31 cellular contexts compared by ENCODE assay signal in the genomic region with DNA sequence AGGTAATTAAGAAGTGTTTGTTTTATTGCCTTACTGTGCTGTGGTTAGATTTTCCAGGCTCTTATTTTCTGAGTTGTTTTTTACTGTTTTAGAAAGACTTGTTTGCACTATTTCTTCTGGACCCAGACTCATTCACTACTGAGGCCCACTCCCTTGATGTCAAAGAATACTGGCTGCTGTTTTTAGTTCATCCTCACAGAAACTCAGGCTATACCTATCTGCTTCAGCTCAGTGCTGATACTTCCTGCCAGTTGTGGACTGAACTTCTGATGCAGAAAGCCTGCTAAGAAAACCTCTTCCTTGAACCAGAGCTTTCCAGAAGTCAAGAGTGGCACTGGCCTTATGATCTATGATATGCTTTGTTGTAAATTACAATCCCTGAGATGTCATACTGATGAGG. TPM values are rescaled to one million over a fixed set of nuclear protein-coding genes. Genes with fewer than 3 reads are reported as not detected.
DNase-seq lines count a peak whose midpoint lies in the region; ATAC-seq and TF ChIP-seq lines count a peak whose summit lies in the region.
"Had no signal": no experiment of that assay in that cellular context is flagged by ENCODE, and none has a peak within 500 bp of the region (broad histone marks: within the 10 kb centered on the region; RNA-seq: fewer than 3 reads in every experiment).

No MANE protein-coding gene starts in this region.

- H3K27ac ChIP-seq in CD8-positive, alpha-beta T cell (ENCODE audit: low read depth, low read length) = no peak overlapping the region
- H3K27ac ChIP-seq: sigmoid colon, SJSA1 had no signal

- H3K36me3 Mint-ChIP-seq in activated CD4-positive, alpha-beta T cell treated with anti-CD3 and anti-CD28 coated beads, Interleukin-2, amount 10 ng/mL, durations not matched to agents 7 days and 5 days (ENCODE audit: low read depth) = peaks cover 6% of the 10 kb centered on the region
- peaks cover 39% of the 10 kb centered on the region for H3K36me3 Mint-ChIP-seq in CD8-positive, alpha-beta T cell
- H3K36me3 Mint-ChIP-seq in activated CD4-positive, alpha-beta memory T cell treated with anti-CD3 and anti-CD28 coated beads for 36 hours = no peaks in the 10 kb centered on the region
- H3K36me3 Mint-ChIP-seq: CD14-positive monocyte had no signal

- no peak for TF ChIP-seq CTCF in CD8-positive, alpha-beta T cell (IDR thresholded peaks at IDR 0.05)
- no peak for TF ChIP-seq CTCF in mucosa of descending colon (IDR thresholded peaks at IDR 0.05)

- peaks cover 30% of the 10 kb centered on the region for H3K4me1 ChIP-seq in CD8-positive, alpha-beta T cell (ENCODE audit: insufficient read depth, low read length)
- H3K4me1 ChIP-seq in mucosa of descending colon (ENCODE audit: low read depth) = peaks cover 2% of the 10 kb centered on the region
- H3K4me1 ChIP-seq: SJSA1 had no signal

- no peaks in the 10 kb centered on the region for H3K27me3 Mint-ChIP-seq in activated CD4-positive, alpha-beta T cell treated with anti-CD3 and anti-CD28 coated beads, Interleukin-2, amount 10 ng/mL, durations not matched to agents 7 days and 5 days
- no peaks in the 10 kb centered on the region for H3K27me3 Mint-ChIP-seq in CD8-positive, alpha-beta T cell (ENCODE audit: low read depth)
- H3K27me3 Mint-ChIP-seq in activated CD4-positive, alpha-beta memory T cell treated with anti-CD3 and anti-CD28 coated beads for 36 hours = no peaks in the 10 kb centered on the region

- no peak overlapping the region for H3K4me3 ChIP-seq in CD8-positive, alpha-beta T cell (ENCODE audit: low read depth, low read length)
- no peak overlapping the region for H3K4me3 ChIP-seq in mucosa of descending colon
- H3K4me3 ChIP-seq: MG63, sigmoid colon, SJSA1 had no signal

- intact Hi-C loops in CD8-positive, alpha-beta T cell (cut with DNase I, micrococcal nuclease) = no loop called here
- intact Hi-C loops in activated CD4-positive, alpha-beta memory T cell treated with anti-CD3 and anti-CD28 coated beads for 36 hours (cut with micrococcal nuclease) = no loop called here
- intact Hi-C loops in mucosa of descending colon (cut with DNase I, micrococcal nuclease) = no loop called here

- POLR2A ChIA-PET in activated CD4-positive, alpha-beta T cell treated with anti-CD3 and anti-CD28 coated beads, Interleukin-2, amount 10 ng/mL, durations not matched to agents 7 days and 5 days (lab: Charles Lee) = interaction anchor here (0.6 kb wide), 1 partner anchor 128 kb away, joined by 5 read pairs; no protein-coding TSS in a partner anchor
- POLR2A ChIA-PET in CD8-positive, alpha-beta T cell (lab: Charles Lee) = interaction anchor here (0.6 to 2.4 kb wide), 6 partner anchors 16 to 61 kb away, joined by 3 to 9 read pairs (median 4); a partner anchor contains a TSS
- POLR2A ChIA-PET in activated CD4-positive, alpha-beta memory T cell treated with anti-CD3 and anti-CD28 coated beads for 36 hours (lab: Charles Lee) = no interaction called here

- no peak for ATAC-seq in CD8-positive, alpha-beta T cell
- ATAC-seq in mucosa of descending colon = peak; percentile 13
- ATAC-seq in HG02798 (IDR thresholded peaks at IDR 0.05; ENCODE audit: poor library complexity, unreplicated experiment) = no peak
- ATAC-seq: esophagus mucosa, HCT116, left ventricle myocardium superior had no signal

- H3K9me3 ChIP-seq in CD8-positive, alpha-beta T cell (ENCODE audit: low read length) = no peaks in the 10 kb centered on the region
- H3K9me3 ChIP-seq in mucosa of descending colon = no peaks in the 10 kb centered on the region
- H3K9me3 ChIP-seq: MG63, sigmoid colon, SJSA1 had no signal

- no peak for DNase-seq in activated CD4-positive, alpha-beta T cell treated with anti-CD3 and anti-CD28 coated beads, Interleukin-2, amount 10 ng/mL, durations not matched to agents 7 days and 5 days
- DNase-seq in activated CD4-positive, alpha-beta T cell treated with anti-CD3 and anti-CD28 coated beads for 1 hour = no peak
- no peak for DNase-seq in CD8-positive, alpha-beta T cell
- no peak for DNase-seq in activated CD4-positive, alpha-beta memory T cell treated with anti-CD3 and anti-CD28 coated beads for 36 hours
- DNase-seq in mucosa of descending colon (no peak), NCI-H526 (lab: John Stamatoyannopoulos, UW) (no peak), DMS79 (lab: John Stamatoyannopoulos, UW) (no peak)
- DNase-seq: activated CD8-positive, alpha-beta memory T cell treated with anti-CD3 and anti-CD28 coated beads, Interleukin-2, amount 50 U/mL, for 4 hours; activated naive CD4-positive, alpha-beta T cell; effector memory CD4-positive, alpha-beta T cell; foreskin melanocyte; GF-D8; hypothalamus; left ventricle myocardium superior; MG63; NCI-H1436 treated with DMSO at 0.1 percent for 48 hours; NCI-H510A; NK-92 treated with Interleukin-12 subunit alpha and Interleukin-12 subunit beta, amount 100 ng/mL, for 24 hours; sigmoid colon; stimulated activated CD4-positive, alpha-beta T cell treated with anti-CD3 and anti-CD28 coated beads, Interleukin-15, amount 100 ng/mL, for 24 hours; stimulated activated CD8-positive, alpha-beta memory T cell treated with anti-CD3 and anti-CD28 coated beads, Interleukin-4, amount 100 ng/mL, for 48 hours; substantia nigra; T-helper 9 cell had no signal

- CTCF ChIA-PET in activated CD4-positive, alpha-beta T cell treated with anti-CD3 and anti-CD28 coated beads, Interleukin-2, amount 10 ng/mL, durations not matched to agents 7 days and 5 days (lab: Charles Lee) = no interaction called here
- CTCF ChIA-PET in CD8-positive, alpha-beta T cell (lab: Charles Lee) = interaction anchor here (0.7 to 2.1 kb wide), 2 partner anchors 30 to 59 kb away, joined by 3 to 4 read pairs; no protein-coding TSS in a partner anchor
- CTCF ChIA-PET in activated CD4-positive, alpha-beta memory T cell treated with anti-CD3 and anti-CD28 coated beads for 36 hours (lab: Charles Lee) = interaction anchor here (1.3 kb wide), 1 partner anchor 97 kb away, joined by 3 read pairs; no protein-coding TSS in a partner anchor

- H3K27ac Mint-ChIP-seq in activated CD4-positive, alpha-beta T cell treated with anti-CD3 and anti-CD28 coated beads, Interleukin-2, amount 10 ng/mL, durations not matched to agents 7 days and 5 days = peak overlapping the region; percentile 77
- H3K27ac Mint-ChIP-seq in CD8-positive, alpha-beta T cell = peak overlapping the region; percentile 8
- H3K27ac Mint-ChIP-seq in activated CD4-positive, alpha-beta memory T cell treated with anti-CD3 and anti-CD28 coated beads for 36 hours = peak overlapping the region; percentile 33
- H3K27ac Mint-ChIP-seq: brain, CD14-positive monocyte, progenitor cell of endocrine pancreas had no signal

- H3K4me1 Mint-ChIP-seq in activated CD4-positive, alpha-beta T cell treated with anti-CD3 and anti-CD28 coated beads, Interleukin-2, amount 10 ng/mL, durations not matched to agents 7 days and 5 days = peaks cover 38% of the 10 kb centered on the region
- H3K4me1 Mint-ChIP-seq in CD8-positive, alpha-beta T cell (ENCODE audit: low read depth) = peaks cover 30% of the 10 kb centered on the region
- H3K4me1 Mint-ChIP-seq in activated CD4-positive, alpha-beta memory T cell treated with anti-CD3 and anti-CD28 coated beads for 36 hours (ENCODE audit: low read depth) = peaks cover 45% of the 10 kb centered on the region

- H3K36me3 ChIP-seq in CD8-positive, alpha-beta T cell (ENCODE audit: insufficient read depth, low read length) = peaks cover 4% of the 10 kb centered on the region
- H3K36me3 ChIP-seq in mucosa of descending colon (ENCODE audit: low read depth) = no peaks in the 10 kb centered on the region
- H3K36me3 ChIP-seq: MG63, sigmoid colon, SJSA1 had no signal

- no peaks in the 10 kb centered on the region for H3K27me3 ChIP-seq in CD8-positive, alpha-beta T cell (ENCODE audit: insufficient read depth, low read length)
- H3K27me3 ChIP-seq: sigmoid colon, SJSA1 had no signal

- H3K9me3 Mint-ChIP-seq in activated CD4-positive, alpha-beta T cell treated with anti-CD3 and anti-CD28 coated beads, Interleukin-2, amount 10 ng/mL, durations not matched to agents 7 days and 5 days = no peaks in the 10 kb centered on the region
- H3K9me3 Mint-ChIP-seq in CD8-positive, alpha-beta T cell = no peaks in the 10 kb centered on the region
- H3K9me3 Mint-ChIP-seq in activated CD4-positive, alpha-beta memory T cell treated with anti-CD3 and anti-CD28 coated beads for 36 hours = no peaks in the 10 kb centered on the region
- H3K9me3 Mint-ChIP-seq: CD14-positive monocyte, neural crest cell had no signal

- H3K4me3 Mint-ChIP-seq in activated CD4-positive, alpha-beta T cell treated with anti-CD3 and anti-CD28 coated beads, Interleukin-2, amount 10 ng/mL, durations not matched to agents 7 days and 5 days = no peak overlapping the region
- H3K4me3 Mint-ChIP-seq in CD8-positive, alpha-beta T cell = no peak overlapping the region
- H3K4me3 Mint-ChIP-seq in activated CD4-positive, alpha-beta memory T cell treated with anti-CD3 and anti-CD28 coated beads for 36 hours = no peak overlapping the region
- H3K4me3 Mint-ChIP-seq: brain, CD14-positive monocyte, neural crest cell had no signal

RNA-seq across cellular contexts. Expression of a gene that starts 15.9 kb away (rescaled TPM):
- total RNA-seq in activated CD4-positive, alpha-beta T cell treated with anti-CD3 and anti-CD28 coated beads, Interleukin-2, amount 10 ng/mL, durations not matched to agents 7 days and 5 days = 10 to 100 TPM; 56.0 to 63.0 TPM
- 100 to 1,000 TPM; 802 to 814 TPM for total RNA-seq in CD8-positive, alpha-beta T cell
- 10 to 100 TPM; 18.8 to 19.1 TPM for total RNA-seq in activated CD4-positive, alpha-beta memory T cell treated with anti-CD3 and anti-CD28 coated beads for 36 hours
- 10 to 100 TPM; 17.1 to 24.7 (median 22.8) TPM for total RNA-seq in mucosa of descending colon

RNA-seq across cellular contexts. Expression of a gene that starts 38.0 kb away (rescaled TPM):
- total RNA-seq in activated CD4-positive, alpha-beta T cell treated with anti-CD3 and anti-CD28 coated beads, Interleukin-2, amount 10 ng/mL, durations not matched to agents 7 days and 5 days = 10 to 100 TPM; 31.6 to 32.7 TPM
- 10 to 100 TPM; 57.8 to 61.3 TPM for total RNA-seq in CD8-positive, alpha-beta T cell
- 10 to 100 TPM; 19.8 to 20.0 TPM for total RNA-seq in activated CD4-positive, alpha-beta memory T cell treated with anti-CD3 and anti-CD28 coated beads for 36 hours
- total RNA-seq in mucosa of descending colon = 10 to 100 TPM; 16.5 to 23.1 (median 16.9) TPM

Comparison
In these comparisons a context has a peak if more than half of its experiments do, and no peak if none do; other contexts are left out.
1. H3K27ac Mint-ChIP-seq: peak in every context shown above with its lines; median percentile 77 in activated CD4-positive, alpha-beta T cell treated with anti-CD3 and anti-CD28 coated beads, Interleukin-2, amount 10 ng/mL, durations not matched to agents 7 days and 5 days; 33 in activated CD4-positive, alpha-beta memory T cell treated with anti-CD3 and anti-CD28 coated beads for 36 hours; 8 in CD8-positive, alpha-beta T cell.
2. RNA of a gene that starts 15.9 kb away (total RNA-seq): 802 to 814 TPM in CD8-positive, alpha-beta T cell; 56.0 to 63.0 TPM in activated CD4-positive, alpha-beta T cell treated with anti-CD3 and anti-CD28 coated beads, Interleukin-2, amount 10 ng/mL, durations not matched to agents 7 days and 5 days, 17.1 to 24.7 TPM in mucosa of descending colon and 18.8 to 19.1 TPM in activated CD4-positive, alpha-beta memory T cell treated with anti-CD3 and anti-CD28 coated beads for 36 hours; every median in the first group is over 10 times any median in the second.